ENCODE assay signal across 12 cellular contexts in genomic region chr13:113205428-113205931, GRCh38. TPM values are rescaled to one million over a fixed set of nuclear protein-coding genes. Genes with fewer than 3 reads are reported as not detected.
DNase-seq lines count a peak whose midpoint lies in the region; ATAC-seq and TF ChIP-seq lines count a peak whose summit lies in the region.
"Had no signal": no experiment of that assay in that cellular context is flagged by ENCODE, and none has a peak within 500 bp of the region (broad histone marks: within the 10 kb centered on the region; RNA-seq: fewer than 3 reads in every experiment).

No MANE protein-coding gene starts in this region.

- H3K9ac ChIP-seq in endocrine pancreas (ENCODE audit: control insufficient read depth, insufficient read depth, low read length) = peak overlapping the region; percentile 34

- POLR2A ChIA-PET in activated CD4-positive, alpha-beta T cell treated with anti-CD3 and anti-CD28 coated beads, Interleukin-2, amount 10 ng/mL, durations not matched to agents 7 days and 5 days (lab: Charles Lee) = no interaction called here
- POLR2A ChIA-PET in T-cell (lab: Charles Lee) = no interaction called here
- POLR2A ChIA-PET in RWPE1 (lab: Yijun Ruan, JAX; ENCODE audit: low non-redundant PET) = no interaction called here

- H3K4me3 Mint-ChIP-seq in activated CD4-positive, alpha-beta T cell treated with anti-CD3 and anti-CD28 coated beads, Interleukin-2, amount 10 ng/mL, durations not matched to agents 7 days and 5 days = peak overlapping the region; percentile 81
- H3K4me3 Mint-ChIP-seq in T-cell = peak overlapping the region in 2 of 3 donors; percentile 1 to 86

- no peak overlapping the region for H3K4me3 ChIP-seq in endocrine pancreas (ENCODE audit: control insufficient read depth, insufficient read depth, low read length)
- H3K4me3 ChIP-seq in sigmoid colon = no peak overlapping the region

- no peaks in the 10 kb centered on the region for H3K27me3 ChIP-seq in endocrine pancreas (ENCODE audit: control insufficient read depth, insufficient read depth, low read length)
- no peaks in the 10 kb centered on the region for H3K27me3 ChIP-seq in sigmoid colon

- TF ChIP-seq CTCF in sigmoid colon (IDR thresholded peaks at IDR 0.05) (no peak), RWPE1 (conservative IDR thresholded peaks at IDR 0.05; ENCODE audit: low read depth) (no peak)

- H3K4me1 ChIP-seq in endocrine pancreas (ENCODE audit: control insufficient read depth, insufficient read depth, low read length) = peaks cover 25% of the 10 kb centered on the region
- peaks cover 0 to 68% (median 59%) of the 10 kb centered on the region in 4 donors for H3K4me1 ChIP-seq in sigmoid colon

- no peaks in the 10 kb centered on the region for H3K27me3 Mint-ChIP-seq in activated CD4-positive, alpha-beta T cell treated with anti-CD3 and anti-CD28 coated beads, Interleukin-2, amount 10 ng/mL, durations not matched to agents 7 days and 5 days
- H3K27me3 Mint-ChIP-seq in T-cell = no peaks in the 10 kb centered on the region

- TF ChIP-seq EP300 in sigmoid colon (IDR thresholded peaks at IDR 0.05) = no peak

- TF ChIP-seq POLR2A in sigmoid colon (IDR thresholded peaks at IDR 0.05) = no peak

- 70 to 71% methylated on average over 5 of the region's 5 CpGs for WGBS in sigmoid colon, 2 donors

- intact Hi-C loops in sigmoid colon (cut with DNase I) = loop anchor here (5.0 kb wide), 2 partner anchors 263 to 287 kb away; partner anchors contain the start of gene DCUN1D2

- no peaks in the 10 kb centered on the region for H3K9me3 ChIP-seq in endocrine pancreas (ENCODE audit: control insufficient read depth, low read length)
- no peaks in the 10 kb centered on the region for H3K9me3 ChIP-seq in sigmoid colon

- peaks cover 55% of the 10 kb centered on the region for H3K4me1 Mint-ChIP-seq in activated CD4-positive, alpha-beta T cell treated with anti-CD3 and anti-CD28 coated beads, Interleukin-2, amount 10 ng/mL, durations not matched to agents 7 days and 5 days
- H3K4me1 Mint-ChIP-seq in T-cell = peaks cover 64 to 66% (median 65%) of the 10 kb centered on the region in 3 donors

- H3K36me3 Mint-ChIP-seq in activated CD4-positive, alpha-beta T cell treated with anti-CD3 and anti-CD28 coated beads, Interleukin-2, amount 10 ng/mL, durations not matched to agents 7 days and 5 days (ENCODE audit: low read depth) = peaks cover 28% of the 10 kb centered on the region
- peaks cover 16% of the 10 kb centered on the region for H3K36me3 Mint-ChIP-seq in T-cell

- no peaks in the 10 kb centered on the region for H3K9me3 Mint-ChIP-seq in activated CD4-positive, alpha-beta T cell treated with anti-CD3 and anti-CD28 coated beads, Interleukin-2, amount 10 ng/mL, durations not matched to agents 7 days and 5 days
- H3K9me3 Mint-ChIP-seq in T-cell = no peaks in the 10 kb centered on the region

- ATAC-seq in T-cell (replicated peaks in 1 of 4) (no peak), HG03196 (IDR thresholded peaks at IDR 0.05; ENCODE audit: unreplicated experiment) (no peak)
- ATAC-seq: sciatic nerve had no signal

- DNase-seq in activated CD4-positive, alpha-beta T cell treated with anti-CD3 and anti-CD28 coated beads, Interleukin-2, amount 10 ng/mL, durations not matched to agents 7 days and 5 days = no peak
- no peak for DNase-seq in activated CD4-positive, alpha-beta T cell treated with anti-CD3 and anti-CD28 coated beads for 1 hour
- no peak for DNase-seq in T-cell
- DNase-seq in sigmoid colon = no peak
- DNase-seq in iPS-NIHi11 (ENCODE audit: low spot score) = no peak
- DNase-seq in RWPE1 (ENCODE audit: low spot score) = no peak
- DNase-seq: aorta; NK-92 treated with Interleukin-12 subunit alpha and Interleukin-12 subunit beta, amount 100 ng/mL, for 24 hours had no signal

- H3K27ac Mint-ChIP-seq in activated CD4-positive, alpha-beta T cell treated with anti-CD3 and anti-CD28 coated beads, Interleukin-2, amount 10 ng/mL, durations not matched to agents 7 days and 5 days = peak overlapping the region; percentile 78
- no peak overlapping the region for H3K27ac Mint-ChIP-seq in T-cell

- no peaks in the 10 kb centered on the region for H3K36me3 ChIP-seq in endocrine pancreas (ENCODE audit: control insufficient read depth, insufficient read depth, low read length)
- H3K36me3 ChIP-seq in sigmoid colon = no peaks in the 10 kb centered on the region

- CTCF ChIA-PET in activated CD4-positive, alpha-beta T cell treated with anti-CD3 and anti-CD28 coated beads, Interleukin-2, amount 10 ng/mL, durations not matched to agents 7 days and 5 days (lab: Charles Lee) = no interaction called here
- CTCF ChIA-PET in T-cell (lab: Charles Lee) (no interaction called here), RWPE1 (lab: Yijun Ruan, JAX) (no interaction called here)

- H3K27ac ChIP-seq in sigmoid colon (peak overlapping the region in 3 of 4 donors; percentile 72 to 82 (median 79)), RWPE1 (no peak overlapping the region)

RNA-seq across cellular contexts. Expression of gene PCID2, which starts 3.0 kb away (rescaled TPM):
- total RNA-seq in activated CD4-positive, alpha-beta T cell treated with anti-CD3 and anti-CD28 coated beads, Interleukin-2, amount 10 ng/mL, durations not matched to agents 7 days and 5 days = 10 to 100 TPM; 65.5 to 69.8 TPM
- total RNA-seq in T-cell = 10 to 100 TPM; 45.3 to 68.6 (median 63.2) TPM
- total RNA-seq in sigmoid colon = 10 to 100 TPM; 44.1 to 70.9 (median 54.8) TPM
- 10 to 100 TPM; 18.0 to 32.5 (median 22.4) TPM for polyA plus RNA-seq in sigmoid colon

RNA-seq across cellular contexts. Expression of gene CUL4A, which starts 3.9 kb away (rescaled TPM):
- total RNA-seq in activated CD4-positive, alpha-beta T cell treated with anti-CD3 and anti-CD28 coated beads, Interleukin-2, amount 10 ng/mL, durations not matched to agents 7 days and 5 days = 10 to 100 TPM; 81.2 to 84.6 TPM
- total RNA-seq in T-cell = 10 to 100 TPM; 80.3 to 94.5 (median 82.7) TPM
- total RNA-seq in sigmoid colon = 100 to 1,000 TPM in 1 of 4 donors, 10 to 100 TPM in 3; 72.6 to 115 (median 80.7) TPM
- polyA plus RNA-seq in sigmoid colon = 10 to 100 TPM; 22.2 to 38.5 (median 22.2) TPM

RNA-seq across cellular contexts. Expression of gene PROZ, which starts 47.0 kb away (rescaled TPM):
- under 1 TPM in 1 of 2 experiments, not detected in 1; 0.19 TPM for total RNA-seq in activated CD4-positive, alpha-beta T cell treated with anti-CD3 and anti-CD28 coated beads, Interleukin-2, amount 10 ng/mL, durations not matched to agents 7 days and 5 days
- total RNA-seq in T-cell (not detected), sigmoid colon (not detected)
- under 1 TPM in 1 of 3 donors, not detected in 2; 0.10 TPM for polyA plus RNA-seq in sigmoid colon
- total RNA-seq: aorta, H4, sciatic nerve had no signal
- polyA plus RNA-seq: aorta had no signal
